12 cellular contexts compared by ENCODE assay signal in the genomic region with DNA sequence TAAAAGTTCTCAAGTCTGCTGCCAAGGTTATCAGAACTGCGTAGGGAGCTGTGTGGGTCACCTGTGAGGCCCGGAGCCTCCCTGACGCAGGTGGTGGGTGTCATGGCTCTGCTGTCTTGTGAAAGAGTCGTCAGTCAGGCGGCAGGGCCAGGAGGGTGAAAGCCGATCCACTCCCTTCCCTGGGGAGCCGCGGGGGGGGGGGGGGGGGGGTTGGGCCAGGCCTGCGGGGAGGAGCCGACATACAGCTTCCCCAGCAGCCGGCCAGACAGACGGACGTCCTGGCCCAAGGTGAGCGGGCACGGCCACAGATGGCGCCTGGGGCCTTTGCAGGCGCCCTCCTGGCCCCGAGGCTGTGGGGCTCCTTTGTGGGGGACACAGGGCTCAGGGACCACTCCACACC. TPM values are rescaled to one million over a fixed set of nuclear protein-coding genes. Genes with fewer than 3 reads are reported as not detected.
DNase-seq lines count a peak whose midpoint lies in the region; ATAC-seq, FAIRE-seq and TF ChIP-seq lines count a peak whose summit lies in the region.
"Had no signal": no experiment of that assay in that cellular context is flagged by ENCODE, and none has a peak within 500 bp of the region (broad histone marks: within the 10 kb centered on the region; RNA-seq: fewer than 3 reads in every experiment).

No MANE protein-coding gene starts in this region.

- H3K4me1 Mint-ChIP-seq in MCF 10A (ENCODE audit: insufficient read depth, unreplicated experiment): peaks cover 11% of the 10 kb centered on the region

- no peak for TF ChIP-seq POLR2A in GM12892 (IDR thresholded peaks at IDR 0.05; ENCODE audit: low read depth, low read length)

- no peaks in the 10 kb centered on the region for H3K9me3 Mint-ChIP-seq in MCF 10A (ENCODE audit: unreplicated experiment)
- H3K9me3 Mint-ChIP-seq: stimulated activated naive CD8-positive, alpha-beta T cell treated with anti-CD3 and anti-CD28 coated beads, Interleukin-15, Interleukin-2, amounts not matched to agents 100 ng/mL and 50 ng/mL, for 24 hours had no signal

- POLR2A ChIA-PET in MCF 10A (lab: Yijun Ruan, JAX): interaction anchor here (0.6 to 1.2 kb wide), 10 partner anchors 8 to 498 kb away, joined by 3 to 9 read pairs (median 4); a partner anchor contains a TSS
- POLR2A ChIA-PET in SK-N-SH (lab: Yijun Ruan, JAX): no interaction called here

- no peak for TF ChIP-seq EP300 in SK-N-SH (IDR thresholded peaks at IDR 0.05; ENCODE audit: borderline replicate concordance in 1 of 2, low read depth in 1 of 2, low read length in 1 of 2)

- no peak for FAIRE-seq in GM12892 (lab: Jason Lieb, UNC)

- no peaks in the 10 kb centered on the region for H3F3A ChIP-seq in SK-N-SH (replicated peaks; ENCODE audit: insufficient read depth)

- H3K27me3 Mint-ChIP-seq in MCF 10A (ENCODE audit: insufficient read depth, unreplicated experiment): no peaks in the 10 kb centered on the region
- H3K27me3 Mint-ChIP-seq: stimulated activated naive CD8-positive, alpha-beta T cell treated with anti-CD3 and anti-CD28 coated beads, Interleukin-15, Interleukin-2, amounts not matched to agents 100 ng/mL and 50 ng/mL, for 24 hours had no signal

- H3K4me2 ChIP-seq in SK-N-SH: no peak overlapping the region

- H3K9me2 ChIP-seq in SK-N-SH: no peaks in the 10 kb centered on the region

- H2AFZ ChIP-seq in SK-N-SH (ENCODE audit: low read depth): no peak overlapping the region

- H3K4me3 ChIP-seq in lower lobe of right lung (no peak overlapping the region), SK-N-SH (ENCODE audit: low read depth in 2 of 2, low read length in 1 of 2) (no peak overlapping the region)

- peaks cover 29% of the 10 kb centered on the region for H3K36me3 Mint-ChIP-seq in MCF 10A (ENCODE audit: insufficient read depth, unreplicated experiment)

- H3K27ac ChIP-seq in lower lobe of right lung (peak overlapping the region; percentile 46), SK-N-SH (ENCODE audit: low read depth in 2 of 2, low read length in 1 of 2) (no peak overlapping the region)

- TF ChIP-seq RAD21 in SK-N-SH (IDR thresholded peaks at IDR 0.05; ENCODE audit: low read length): no peak

- TF ChIP-seq CTCF in MCF 10A (IDR thresholded peaks at IDR 0.05; ENCODE audit: unreplicated experiment) (no peak), lower lobe of right lung (IDR thresholded peaks at IDR 0.05) (no peak), SK-N-SH (IDR thresholded peaks at IDR 0.05) (no peak)

- H3K9me3 ChIP-seq in lower lobe of right lung (no peaks in the 10 kb centered on the region), SK-N-SH (no peaks in the 10 kb centered on the region)

- BruUV-seq in MCF 10A (replicated peaks; lab: Mats Ljungman, UMichigan): no TSS peak

- CTCF ChIA-PET in MCF 10A (lab: Yijun Ruan, JAX): interaction anchor here (1.5 kb wide), 1 partner anchor 33 kb away, joined by 3 read pairs; no protein-coding TSS in a partner anchor
- CTCF ChIA-PET in SK-N-SH (lab: Yijun Ruan, JAX): interaction anchor here (1.0 kb wide), 1 partner anchor 10 kb away, joined by 3 read pairs; no protein-coding TSS in a partner anchor

- H3K9ac ChIP-seq in SK-N-SH: no peak overlapping the region

- WGBS in SK-N-SH (ENCODE audit: low lambda C conversion rate): 85% methylated on average over 15 of the region's 18 CpGs

- peaks cover 43% of the 10 kb centered on the region for H4K20me1 ChIP-seq in SK-N-SH (ENCODE audit: insufficient read depth)

- H3K27me3 ChIP-seq in lower lobe of right lung (ENCODE audit: low read depth): no peaks in the 10 kb centered on the region
- H3K27me3 ChIP-seq in SK-N-SH (ENCODE audit: insufficient read depth): no peaks in the 10 kb centered on the region

- peaks cover 54% of the 10 kb centered on the region; the same call in 1 of the 2 replicates for H3K79me2 ChIP-seq in SK-N-SH (ENCODE audit: insufficient read depth)

- H3K36me3 ChIP-seq in lower lobe of right lung (peaks cover 8% of the 10 kb centered on the region), SK-N-SH (replicated peaks in 1 of 2; ENCODE audit: control insufficient read depth in 1 of 2, insufficient read depth in 2 of 2, low read length in 1 of 2) (peaks cover 0 to 5% of the 10 kb centered on the region in 2 experiments)

- DNase-seq in COLO668 (lab: John Stamatoyannopoulos, UW; ENCODE audit: unreplicated experiment) (peak; percentile 76), NCI-H2029 (lab: John Stamatoyannopoulos, UW) (peak; percentile 82), MCF 10A (ENCODE audit: unreplicated experiment) (peak; percentile 95), lower lobe of right lung (peak; percentile 88), SK-N-SH (no peak), GM12892 (ENCODE audit: insufficient read length) (no peak)
- DNase-seq in activated CD8-positive, alpha-beta memory T cell treated with anti-CD3 and anti-CD28 coated beads for 24 hours: no peak
- DNase-seq: activated effector memory CD4-positive, alpha-beta T cell treated with anti-CD3 and anti-CD28 coated beads, Interleukin-2, amount 50 U/mL, for 16 hours; dermis blood vessel endothelial cell; SHP77 had no signal

- H3K4me3 Mint-ChIP-seq in MCF 10A (ENCODE audit: unreplicated experiment): peak overlapping the region; percentile 60
- H3K4me3 Mint-ChIP-seq: stimulated activated naive CD8-positive, alpha-beta T cell treated with anti-CD3 and anti-CD28 coated beads, Interleukin-15, Interleukin-2, amounts not matched to agents 100 ng/mL and 50 ng/mL, for 24 hours had no signal

- ATAC-seq in lower lobe of right lung: peak; percentile 67 to 72
- no peak for ATAC-seq in GM18517 (IDR thresholded peaks at IDR 0.05; ENCODE audit: unreplicated experiment)

- intact Hi-C loops in MCF 10A (cut with micrococcal nuclease): no loop called here
- intact Hi-C loops in lower lobe of right lung (cut with DNase I): no loop called here

- H3K4me1 ChIP-seq in lower lobe of right lung: peaks cover 22% of the 10 kb centered on the region
- no peaks in the 10 kb centered on the region for H3K4me1 ChIP-seq in SK-N-SH (ENCODE audit: control insufficient read depth in 1 of 2, insufficient read depth in 2 of 2, low read depth in 1 of 2, low read length in 1 of 2)

- peak overlapping the region; percentile 87 for H3K27ac Mint-ChIP-seq in MCF 10A (ENCODE audit: low read depth, unreplicated experiment)
- H3K27ac Mint-ChIP-seq: stimulated activated naive CD8-positive, alpha-beta T cell treated with anti-CD3 and anti-CD28 coated beads, Interleukin-15, Interleukin-2, amounts not matched to agents 100 ng/mL and 50 ng/mL, for 24 hours had no signal

TF ChIP-seq in SK-N-SH, 30 proteins besides CTCF, POLR2A, EP300 and RAD21:
- no peak for TF ChIP-seq MEF2A (IDR thresholded peaks at IDR 0.05; ENCODE audit: borderline replicate concordance, low read depth)
- TF ChIP-seq EZH2phosphoT487 (IDR thresholded peaks at IDR 0.05; ENCODE audit: borderline replicate concordance, low read depth): no peak

RNA-seq across cellular contexts. Expression of a gene that starts 12.4 kb away (rescaled TPM):
- total RNA-seq in MCF 10A (2022) (99.6 and 123 TPM in 2 replicates), lower lobe of right lung (91.6 TPM)
- polyA plus RNA-seq in SK-N-SH (2012; rRNA removed): 15.7 and 18.3 TPM in 2 replicates
- polyA plus RNA-seq in SK-N-SH (2012; cell fraction: cytosol; rRNA removed): 4.5 and 9.3 TPM in 2 replicates
- polyA plus RNA-seq in SK-N-SH (2012; cell fraction: nucleus; rRNA removed): 69.0 and 70.1 TPM in 2 replicates
- polyA plus RNA-seq in GM12892 (2012; ENCODE audit: missing spikeins): 6.4 TPM

RNA-seq across cellular contexts. Expression of a gene that starts 43.9 kb away (rescaled TPM):
- 63.1 and 65.6 TPM in 2 replicates for total RNA-seq in MCF 10A (2022)
- total RNA-seq in lower lobe of right lung: 50.5 TPM
- polyA plus RNA-seq in SK-N-SH (2012; rRNA removed): 53.5 and 55.5 TPM in 2 replicates
- polyA plus RNA-seq in SK-N-SH (2012; cell fraction: cytosol; rRNA removed): 27.7 and 37.8 TPM in 2 replicates
- 173 and 201 TPM in 2 replicates for polyA plus RNA-seq in SK-N-SH (2012; cell fraction: nucleus; rRNA removed)
- 13.8 TPM for polyA plus RNA-seq in GM12892 (2012; ENCODE audit: missing spikeins)

RNA-seq across cellular contexts. Expression of a gene that starts 57.9 kb away (rescaled TPM):
- total RNA-seq in MCF 10A (2022): 179 and 191 TPM in 2 replicates
- total RNA-seq in lower lobe of right lung: 378 TPM
- polyA plus RNA-seq in SK-N-SH (2012; rRNA removed): 566 and 925 TPM in 2 replicates
- polyA plus RNA-seq in SK-N-SH (2012; cell fraction: cytosol; rRNA removed): 591 and 700 TPM in 2 replicates
- 511 and 671 TPM in 2 replicates for polyA plus RNA-seq in SK-N-SH (2012; cell fraction: nucleus; rRNA removed)
- 359 TPM for polyA plus RNA-seq in GM12892 (2012; ENCODE audit: missing spikeins)

Comparison
In these comparisons a context has a peak if more than half of its experiments do, and no peak if none do; other contexts are left out.
1. DNase-seq: peak in COLO668 (single experiment), NCI-H2029 (single experiment), MCF 10A (single experiment) and lower lobe of right lung (single experiment); none in SK-N-SH (single experiment), activated CD8-positive, alpha-beta memory T cell treated with anti-CD3 and anti-CD28 coated beads for 24 hours (single experiment) and GM12892 (single experiment).